Comparison of ENCODE assay signal across 8 cellular contexts in genomic region chr3:39166932-39167532, GRCh38. TPM values are rescaled to one million over a fixed set of nuclear protein-coding genes. Genes with fewer than 3 reads are reported as not detected.
DNase-seq lines count a peak whose midpoint lies in the region; ATAC-seq, FAIRE-seq and TF ChIP-seq lines count a peak whose summit lies in the region.
"Had no signal": no experiment of that assay in that cellular context is flagged by ENCODE, and none has a peak within 500 bp of the region (broad histone marks: within the 10 kb centered on the region; RNA-seq: fewer than 3 reads in every experiment).

No MANE protein-coding gene starts in this region.

- H3K27ac ChIP-seq in HepG2 (ENCODE audit: extremely low read length, insufficient read depth, low read length) = no peak overlapping the region

- no TSS peak for BruUV-seq in HepG2 (replicated peaks; lab: Mats Ljungman, UMichigan)

- TF ChIP-seq RAD21 in HepG2 (CRISPR knock-in tag; IDR thresholded peaks at IDR 0.05) = no peak

- TF ChIP-seq POLR2A in HepG2 (IDR thresholded peaks at IDR 0.05; ENCODE audit: insufficient read depth in 1 of 2, low read depth in 2 of 2, low read length in 2 of 2) = no peak

- H3K79me2 ChIP-seq in HepG2 (ENCODE audit: insufficient read depth, low read length) = no peaks in the 10 kb centered on the region

- in situ Hi-C loops in SK-MEL-5 (cut with HindIII; ENCODE audit: low pct_unique_long_range_greater_than_20kb, low sequenced_read_pairs) = no loop called here
- in situ Hi-C loops in HepG2 (cut with HindIII; ENCODE audit: extremely low pct_ligation_motif_present, low pct_unique_long_range_greater_than_20kb) = no loop called here

- peaks cover 0 to 11% of the 10 kb centered on the region in 2 donors for H3K27me3 Mint-ChIP-seq in natural killer cell treated with Interleukin-12 subunit alpha and Interleukin-12 subunit beta and Interleukin-15 and Interleukin-18, amount 100 ng/mL, for 72 hours

- no peak for TF ChIP-seq CTCF in HepG2 (CRISPR knock-in tag; IDR thresholded peaks at IDR 0.05)

- no peaks in the 10 kb centered on the region for H3K36me3 ChIP-seq in HepG2 (replicated peaks in 1 of 2; ENCODE audit: control insufficient read depth in 1 of 2, insufficient read depth in 2 of 2, low read length in 2 of 2)

- H3K9me3 ChIP-seq in HepG2 (ENCODE audit: low read length) = no peaks in the 10 kb centered on the region

- no peak for ATAC-seq in HepG2
- no peak for ATAC-seq in natural killer cell treated with Interleukin-12 subunit alpha and Interleukin-12 subunit beta and Interleukin-15 and Interleukin-18, amount 100 ng/mL, for 72 hours

- no peaks in the 10 kb centered on the region for H4K20me1 ChIP-seq in HepG2 (ENCODE audit: insufficient read depth, low read length)

- no peak for TF ChIP-seq EP300 in HepG2 (IDR thresholded peaks at IDR 0.05; ENCODE audit: low read depth in 2 of 2, low read length in 2 of 2)
- TF ChIP-seq EP300 in HepG2 (CRISPR knock-in tag; IDR thresholded peaks at IDR 0.05; ENCODE audit: borderline replicate concordance) = no peak

- intact Hi-C loops in HepG2 (cut with micrococcal nuclease; ENCODE audit: unreplicated experiment) = no loop called here

- peak; percentile 65 for DNase-seq in Ammon's horn (ENCODE audit: low spot score)
- peak; percentile 77 for DNase-seq in SK-MEL-5 (ENCODE audit: low read depth, low spot score)
- no peak for DNase-seq in HepG2 (ENCODE audit: low spot score)
- DNase-seq in natural killer cell treated with Interleukin-12 subunit alpha and Interleukin-12 subunit beta and Interleukin-15 and Interleukin-18, amount 100 ng/mL, for 72 hours (ENCODE audit: low spot score) = no peak
- no peak for DNase-seq in GM19239 (ENCODE audit: insufficient read length, low spot score)
- no peak for DNase-seq in DMS53 (lab: John Stamatoyannopoulos, UW)
- DNase-seq: GDM1; stimulated activated CD4-positive, alpha-beta T cell treated with anti-CD3 and anti-CD28 coated beads, Interleukin-4, amount 100 ng/mL, for 1 hour had no signal

- H3K27me3 ChIP-seq in HepG2 (ENCODE audit: control insufficient read depth in 1 of 2, insufficient read depth in 2 of 2, low read length in 2 of 2) = peaks cover 0 to 1% of the 10 kb centered on the region in 2 experiments; a peak in 2 of 5 replicates

- POLR2A ChIA-PET in HepG2 (lab: Yijun Ruan, JAX) = interaction anchor here (0.7 kb wide), 1 partner anchor 11 kb away, joined by 3 read pairs; no protein-coding TSS in a partner anchor

- H3K9me3 Mint-ChIP-seq in natural killer cell treated with Interleukin-12 subunit alpha and Interleukin-12 subunit beta and Interleukin-15 and Interleukin-18, amount 100 ng/mL, for 72 hours = no peaks in the 10 kb centered on the region

- no peak for FAIRE-seq in HepG2 (lab: Jason Lieb, UNC)
- no peak for FAIRE-seq in GM19239 (lab: Jason Lieb, UNC)

- 39% methylated on average over 1 of the region's 1 CpG for WGBS in HepG2 (ENCODE audit: low lambda C conversion rate)

- no peak overlapping the region for H3K4me3 ChIP-seq in HepG2 (replicated peaks in 1 of 3; ENCODE audit: insufficient read depth in 1 of 3, low read depth in 2 of 3, low read length in 3 of 3)

- H3K4me1 ChIP-seq in HepG2 (ENCODE audit: insufficient read depth, low read length) = peaks cover 14% of the 10 kb centered on the region

- H3K4me3 Mint-ChIP-seq in natural killer cell treated with Interleukin-12 subunit alpha and Interleukin-12 subunit beta and Interleukin-15 and Interleukin-18, amount 100 ng/mL, for 72 hours = no peak overlapping the region

- no peak overlapping the region for H3K27ac Mint-ChIP-seq in natural killer cell treated with Interleukin-12 subunit alpha and Interleukin-12 subunit beta and Interleukin-15 and Interleukin-18, amount 100 ng/mL, for 72 hours

- no peak overlapping the region for H3K9ac ChIP-seq in HepG2 (ENCODE audit: insufficient read depth, low read depth, low read length)

- H3K4me1 Mint-ChIP-seq in natural killer cell treated with Interleukin-12 subunit alpha and Interleukin-12 subunit beta and Interleukin-15 and Interleukin-18, amount 100 ng/mL, for 72 hours (ENCODE audit: low read depth in 2 of 2) = peaks cover 5 to 6% of the 10 kb centered on the region in 2 donors

- CTCF ChIA-PET in HepG2 (lab: Yijun Ruan, JAX; ENCODE audit: low intra/inter-chr PET ratio, low total read pairs) = no interaction called here

- peaks cover 5% of the 10 kb centered on the region for H3K36me3 Mint-ChIP-seq in natural killer cell treated with Interleukin-12 subunit alpha and Interleukin-12 subunit beta and Interleukin-15 and Interleukin-18, amount 100 ng/mL, for 72 hours

- no peak overlapping the region for H3K4me2 ChIP-seq in HepG2 (ENCODE audit: low read depth, low read length)

- no peak overlapping the region for H2AFZ ChIP-seq in HepG2 (ENCODE audit: low read length)

RNA-seq across cellular contexts. Expression of gene CSRNP1, which starts 13.6 kb away (rescaled TPM):
- total RNA-seq in SK-MEL-5 (2014; rRNA removed; shearing (Covaris generic)) = 4.2 and 5.2 TPM in 2 replicates
- 5.6 and 6.8 TPM in 2 replicates for polyA plus RNA-seq in SK-MEL-5 (2015; cell fraction: cytosol; rRNA removed)
- polyA plus RNA-seq in SK-MEL-5 (2015; cell fraction: nucleus; rRNA removed) = 5.8 and 6.8 TPM in 2 replicates
- 9.3 and 10.8 TPM in 2 replicates for total RNA-seq in HepG2 (2016; rRNA removed; fragmentation: Illumina TruSeq; extraction: Trizol)
- total RNA-seq in HepG2 (2016; cell fraction: cytosol; rRNA removed; fragmentation: Illumina TruSeq; extraction: Trizol; ENCODE audit: low read depth) = 1.5 and 2.3 TPM in 2 replicates
- 7.4 and 10.8 TPM in 2 replicates for total RNA-seq in HepG2 (2016; cell fraction: insoluble cytoplasmic fraction; rRNA removed; fragmentation: Illumina TruSeq; extraction: Trizol)
- total RNA-seq in HepG2 (2016; cell fraction: membrane; rRNA removed; fragmentation: Illumina TruSeq; extraction: Trizol) = 6.2 TPM in 2 replicates
- total RNA-seq in HepG2 (2016; cell fraction: nucleus; rRNA removed; fragmentation: Illumina TruSeq; extraction: Trizol) = 8.4 and 9.2 TPM in 2 replicates
- 11.3 and 13.1 TPM in 2 replicates for polyA plus RNA-seq in HepG2 (2011; rRNA removed)
- polyA plus RNA-seq in HepG2 (2011; cell fraction: cytosol; rRNA removed) = 10.2 and 11.5 TPM in 2 replicates
- polyA plus RNA-seq in HepG2 (2011; cell fraction: nucleus; rRNA removed) = 16.5 and 19.1 TPM in 2 replicates
- 7.1 and 11.4 TPM in 2 replicates for polyA plus RNA-seq in HepG2 (2012)
- 0.62 and 0.80 TPM in 2 replicates for polyA plus RNA-seq in HepG2 (2016; cell fraction: cytosol; fragmentation: Illumina TruSeq; extraction: Trizol; ENCODE audit: low read depth)
- 5.7 and 6.6 TPM in 2 replicates for polyA plus RNA-seq in HepG2 (2016; cell fraction: insoluble cytoplasmic fraction; fragmentation: Illumina TruSeq; extraction: Trizol; ENCODE audit: low read depth)
- polyA plus RNA-seq in HepG2 (2016; cell fraction: membrane; fragmentation: Illumina TruSeq; extraction: Trizol; ENCODE audit: low read depth) = 2.0 and 2.4 TPM in 2 replicates
- polyA plus RNA-seq in HepG2 (2016; cell fraction: nucleus; fragmentation: Illumina TruSeq; extraction: Trizol; ENCODE audit: insufficient read depth, low read depth) = 11.8 and 12.9 TPM in 2 replicates
- 16.7 and 44.8 TPM in 2 replicates for polyA minus RNA-seq in HepG2 (2011; rRNA and poly(A)+ RNA removed; ENCODE audit: low replicate concordance)
- polyA minus RNA-seq in HepG2 (2011; cell fraction: cytosol; rRNA and poly(A)+ RNA removed) = 13.3 and 14.3 TPM in 2 replicates
- polyA minus RNA-seq in HepG2 (2011; cell fraction: nucleus; rRNA and poly(A)+ RNA removed) = 18.9 and 21.8 TPM in 2 replicates
- total RNA-seq in natural killer cell treated with Interleukin-12 subunit alpha and Interleukin-12 subunit beta and Interleukin-15 and Interleukin-18, amount 100 ng/mL, for 72 hours = 10 to 100 TPM; 10.8 to 18.4 TPM

RNA-seq across cellular contexts. Expression of gene XIRP1, which starts 25.4 kb away (rescaled TPM):
- 0.03 TPM in 1 of 2 replicates, not detected in the other for total RNA-seq in SK-MEL-5 (2014; rRNA removed; shearing (Covaris generic))
- polyA plus RNA-seq in SK-MEL-5 (2015; cell fraction: cytosol; rRNA removed) = not detected in 2 replicates
- not detected in 2 replicates for polyA plus RNA-seq in SK-MEL-5 (2015; cell fraction: nucleus; rRNA removed)
- not detected in 2 replicates for total RNA-seq in HepG2 (2016; rRNA removed; fragmentation: Illumina TruSeq; extraction: Trizol)
- total RNA-seq in HepG2 (2016; cell fraction: cytosol; rRNA removed; fragmentation: Illumina TruSeq; extraction: Trizol; ENCODE audit: low read depth) = not detected in 2 replicates
- not detected in 2 replicates for total RNA-seq in HepG2 (2016; cell fraction: insoluble cytoplasmic fraction; rRNA removed; fragmentation: Illumina TruSeq; extraction: Trizol)
- total RNA-seq in HepG2 (2016; cell fraction: membrane; rRNA removed; fragmentation: Illumina TruSeq; extraction: Trizol) = not detected in 2 replicates
- total RNA-seq in HepG2 (2016; cell fraction: nucleus; rRNA removed; fragmentation: Illumina TruSeq; extraction: Trizol) = not detected in 2 replicates
- polyA plus RNA-seq in HepG2 (2011; rRNA removed) = not detected in 2 replicates
- not detected in 2 replicates for polyA plus RNA-seq in HepG2 (2011; cell fraction: cytosol; rRNA removed)
- 0.02 TPM in 1 of 2 replicates, not detected in the other for polyA plus RNA-seq in HepG2 (2011; cell fraction: nucleus; rRNA removed)
- not detected in 2 replicates for polyA plus RNA-seq in HepG2 (2012)
- not detected in 2 replicates for polyA plus RNA-seq in HepG2 (2016; cell fraction: cytosol; fragmentation: Illumina TruSeq; extraction: Trizol; ENCODE audit: low read depth)
- not detected in 2 replicates for polyA plus RNA-seq in HepG2 (2016; cell fraction: insoluble cytoplasmic fraction; fragmentation: Illumina TruSeq; extraction: Trizol; ENCODE audit: low read depth)
- polyA plus RNA-seq in HepG2 (2016; cell fraction: membrane; fragmentation: Illumina TruSeq; extraction: Trizol; ENCODE audit: low read depth) = not detected in 2 replicates
- polyA plus RNA-seq in HepG2 (2016; cell fraction: nucleus; fragmentation: Illumina TruSeq; extraction: Trizol; ENCODE audit: insufficient read depth, low read depth) = not detected in 2 replicates
- polyA minus RNA-seq in HepG2 (2011; rRNA and poly(A)+ RNA removed; ENCODE audit: low replicate concordance) = not detected in 2 replicates
- not detected in 2 replicates for polyA minus RNA-seq in HepG2 (2011; cell fraction: cytosol; rRNA and poly(A)+ RNA removed)
- polyA minus RNA-seq in HepG2 (2011; cell fraction: nucleus; rRNA and poly(A)+ RNA removed) = not detected in 2 replicates
- total RNA-seq in natural killer cell treated with Interleukin-12 subunit alpha and Interleukin-12 subunit beta and Interleukin-15 and Interleukin-18, amount 100 ng/mL, for 72 hours = under 1 TPM; 0.22 to 0.43 TPM

RNA-seq across cellular contexts. Expression of gene TTC21A, which starts 59.6 kb away (rescaled TPM):
- total RNA-seq in SK-MEL-5 (2014; rRNA removed; shearing (Covaris generic)) = 0.95 and 1.7 TPM in 2 replicates
- 1.2 and 2.6 TPM in 2 replicates for polyA plus RNA-seq in SK-MEL-5 (2015; cell fraction: cytosol; rRNA removed)
- 29.1 and 31.5 TPM in 2 replicates for polyA plus RNA-seq in SK-MEL-5 (2015; cell fraction: nucleus; rRNA removed)
- total RNA-seq in HepG2 (2016; rRNA removed; fragmentation: Illumina TruSeq; extraction: Trizol) = 0.31 and 0.39 TPM in 2 replicates
- total RNA-seq in HepG2 (2016; cell fraction: cytosol; rRNA removed; fragmentation: Illumina TruSeq; extraction: Trizol; ENCODE audit: low read depth) = 0.88 TPM in 1 of 2 replicates, not detected in the other
- 0.26 and 0.36 TPM in 2 replicates for total RNA-seq in HepG2 (2016; cell fraction: insoluble cytoplasmic fraction; rRNA removed; fragmentation: Illumina TruSeq; extraction: Trizol)
- total RNA-seq in HepG2 (2016; cell fraction: membrane; rRNA removed; fragmentation: Illumina TruSeq; extraction: Trizol) = 0.07 and 0.22 TPM in 2 replicates
- 0.50 and 2.4 TPM in 2 replicates for total RNA-seq in HepG2 (2016; cell fraction: nucleus; rRNA removed; fragmentation: Illumina TruSeq; extraction: Trizol)
- 1.5 and 1.6 TPM in 2 replicates for polyA plus RNA-seq in HepG2 (2011; rRNA removed)
- 0.27 and 0.48 TPM in 2 replicates for polyA plus RNA-seq in HepG2 (2011; cell fraction: cytosol; rRNA removed)
- polyA plus RNA-seq in HepG2 (2011; cell fraction: nucleus; rRNA removed) = 4.9 and 6.3 TPM in 2 replicates
- 0.63 and 0.74 TPM in 2 replicates for polyA plus RNA-seq in HepG2 (2012)
- 0.08 and 0.12 TPM in 2 replicates for polyA plus RNA-seq in HepG2 (2016; cell fraction: cytosol; fragmentation: Illumina TruSeq; extraction: Trizol; ENCODE audit: low read depth)
- 0.25 and 0.41 TPM in 2 replicates for polyA plus RNA-seq in HepG2 (2016; cell fraction: insoluble cytoplasmic fraction; fragmentation: Illumina TruSeq; extraction: Trizol; ENCODE audit: low read depth)
- polyA plus RNA-seq in HepG2 (2016; cell fraction: membrane; fragmentation: Illumina TruSeq; extraction: Trizol; ENCODE audit: low read depth) = 0.14 and 0.63 TPM in 2 replicates
- 2.2 TPM in 2 replicates for polyA plus RNA-seq in HepG2 (2016; cell fraction: nucleus; fragmentation: Illumina TruSeq; extraction: Trizol; ENCODE audit: insufficient read depth, low read depth)
- 1.4 and 2.3 TPM in 2 replicates for polyA minus RNA-seq in HepG2 (2011; rRNA and poly(A)+ RNA removed; ENCODE audit: low replicate concordance)
- polyA minus RNA-seq in HepG2 (2011; cell fraction: cytosol; rRNA and poly(A)+ RNA removed) = 0.53 TPM in 1 of 2 replicates, not detected in the other
- polyA minus RNA-seq in HepG2 (2011; cell fraction: nucleus; rRNA and poly(A)+ RNA removed) = 3.1 and 5.3 TPM in 2 replicates
- total RNA-seq in natural killer cell treated with Interleukin-12 subunit alpha and Interleukin-12 subunit beta and Interleukin-15 and Interleukin-18, amount 100 ng/mL, for 72 hours = 1 to 10 TPM in 1 of 2 donors, under 1 TPM in 1; 0.12 to 1.8 TPM

RNA-seq across cellular contexts. Expression of gene GORASP1, which starts 59.6 kb away (rescaled TPM):
- total RNA-seq in SK-MEL-5 (2014; rRNA removed; shearing (Covaris generic)) = 56.8 and 58.2 TPM in 2 replicates
- polyA plus RNA-seq in SK-MEL-5 (2015; cell fraction: cytosol; rRNA removed) = 56.3 and 62.0 TPM in 2 replicates
- polyA plus RNA-seq in SK-MEL-5 (2015; cell fraction: nucleus; rRNA removed) = 317 and 364 TPM in 2 replicates
- 27.0 and 36.4 TPM in 2 replicates for total RNA-seq in HepG2 (2016; rRNA removed; fragmentation: Illumina TruSeq; extraction: Trizol)
- total RNA-seq in HepG2 (2016; cell fraction: cytosol; rRNA removed; fragmentation: Illumina TruSeq; extraction: Trizol; ENCODE audit: low read depth) = 6.2 and 6.3 TPM in 2 replicates
- 24.7 and 34.0 TPM in 2 replicates for total RNA-seq in HepG2 (2016; cell fraction: insoluble cytoplasmic fraction; rRNA removed; fragmentation: Illumina TruSeq; extraction: Trizol)
- total RNA-seq in HepG2 (2016; cell fraction: membrane; rRNA removed; fragmentation: Illumina TruSeq; extraction: Trizol) = 11.1 and 12.7 TPM in 2 replicates
- 42.3 and 46.1 TPM in 2 replicates for total RNA-seq in HepG2 (2016; cell fraction: nucleus; rRNA removed; fragmentation: Illumina TruSeq; extraction: Trizol)
- 39.8 and 41.6 TPM in 2 replicates for polyA plus RNA-seq in HepG2 (2011; rRNA removed)
- polyA plus RNA-seq in HepG2 (2011; cell fraction: cytosol; rRNA removed) = 22.2 and 27.9 TPM in 2 replicates
- polyA plus RNA-seq in HepG2 (2011; cell fraction: nucleus; rRNA removed) = 99.2 and 109 TPM in 2 replicates
- polyA plus RNA-seq in HepG2 (2012) = 14.9 and 22.9 TPM in 2 replicates
- polyA plus RNA-seq in HepG2 (2016; cell fraction: cytosol; fragmentation: Illumina TruSeq; extraction: Trizol; ENCODE audit: low read depth) = 2.9 and 3.2 TPM in 2 replicates
- 28.7 and 29.9 TPM in 2 replicates for polyA plus RNA-seq in HepG2 (2016; cell fraction: insoluble cytoplasmic fraction; fragmentation: Illumina TruSeq; extraction: Trizol; ENCODE audit: low read depth)
- 7.1 and 7.7 TPM in 2 replicates for polyA plus RNA-seq in HepG2 (2016; cell fraction: membrane; fragmentation: Illumina TruSeq; extraction: Trizol; ENCODE audit: low read depth)
- 59.7 and 73.8 TPM in 2 replicates for polyA plus RNA-seq in HepG2 (2016; cell fraction: nucleus; fragmentation: Illumina TruSeq; extraction: Trizol; ENCODE audit: insufficient read depth, low read depth)
- polyA minus RNA-seq in HepG2 (2011; rRNA and poly(A)+ RNA removed; ENCODE audit: low replicate concordance) = 59.3 and 84.8 TPM in 2 replicates
- 13.8 and 14.9 TPM in 2 replicates for polyA minus RNA-seq in HepG2 (2011; cell fraction: cytosol; rRNA and poly(A)+ RNA removed)
- 46.4 and 49.4 TPM in 2 replicates for polyA minus RNA-seq in HepG2 (2011; cell fraction: nucleus; rRNA and poly(A)+ RNA removed)
- total RNA-seq in natural killer cell treated with Interleukin-12 subunit alpha and Interleukin-12 subunit beta and Interleukin-15 and Interleukin-18, amount 100 ng/mL, for 72 hours = 10 to 100 TPM; 12.9 to 16.6 TPM

Comparison
In these comparisons a context has a peak if more than half of its experiments do, and no peak if none do; other contexts are left out.
1. DNase-seq: peak in Ammon's horn (single experiment) and SK-MEL-5 (single experiment); none in HepG2 (single experiment), natural killer cell treated with Interleukin-12 subunit alpha and Interleukin-12 subunit beta and Interleukin-15 and Interleukin-18, amount 100 ng/mL, for 72 hours (single experiment), GM19239 (single experiment) and DMS53 (single experiment).